ENCODE assay signal across 9 cellular contexts in genomic region chr7:15561840-15562239, GRCh38. TPM values are rescaled to one million over a fixed set of nuclear protein-coding genes. Genes with fewer than 3 reads are reported as not detected.
DNase-seq lines count a peak whose midpoint lies in the region; ATAC-seq and TF ChIP-seq lines count a peak whose summit lies in the region.
"Had no signal": no experiment of that assay in that cellular context is flagged by ENCODE, and none has a peak within 500 bp of the region (broad histone marks: within the 10 kb centered on the region; RNA-seq: fewer than 3 reads in every experiment).

Gene AGMO (minus strand): TSS chr7:15562015.

- H3K27me3 ChIP-seq in colonic mucosa (no peaks in the 10 kb centered on the region), tibial artery (no peaks in the 10 kb centered on the region)

- peak; percentile 88 for ATAC-seq in left lobe of liver

- no peak for TF ChIP-seq CTCF in colonic mucosa (IDR thresholded peaks at IDR 0.05)
- TF ChIP-seq CTCF in tibial artery (IDR thresholded peaks at IDR 0.05), result no peak

- intact Hi-C loops in colonic mucosa (cut with DNase I), result loop anchor here (10.0 kb wide), 1 partner anchor 503 kb away; no protein-coding TSS in a partner anchor
- intact Hi-C loops in tibial artery (cut with DNase I; ENCODE audit: low total_unique reads), result no loop called here

- H3K9ac ChIP-seq in colonic mucosa (ENCODE audit: low read depth in 2 of 2, low read length in 2 of 2), result no peak within 1 kb of the TSS

- H3K4me3 ChIP-seq in colonic mucosa, result no peak within 1 kb of the TSS
- peak within 1 kb of the TSS; percentile 23 to 33 for H3K4me3 ChIP-seq in tibial artery

- H3K27ac ChIP-seq in colonic mucosa (no peak within 1 kb of the TSS), tibial artery (peak within 1 kb of the TSS; percentile 26 to 61)

- H3K9me3 ChIP-seq in colonic mucosa, result no peaks in the 10 kb centered on the region
- H3K9me3 ChIP-seq in tibial artery, result no peaks in the 10 kb centered on the region

- DNase-seq in DMS 273 (lab: John Stamatoyannopoulos, UW; ENCODE audit: unreplicated experiment) (peak; percentile 22), DMS 273 treated with DMSO at 0.1 percent for 48 hours (lab: John Stamatoyannopoulos, UW) (no peak), colonic mucosa (peak; percentile 87), left lobe of liver (ENCODE audit: low spot score) (peak; percentile 94), tibial artery (peak; percentile 55 to 80), NCI-H2029 (lab: John Stamatoyannopoulos, UW) (no peak), T-helper 1 cell (no peak), 8988T (no peak)
- DNase-seq: stimulated activated naive CD4-positive, alpha-beta T cell treated with Interleukin-2 at 50 U/mL for 16 hours had no signal

- H3K36me3 ChIP-seq in colonic mucosa, result no peaks in the 10 kb centered on the region
- H3K36me3 ChIP-seq in tibial artery, result no peaks in the 10 kb centered on the region

- no peaks in the 10 kb centered on the region for H3K4me1 ChIP-seq in colonic mucosa
- peaks cover 0 to 37% (median 3%) of the 10 kb centered on the region in 4 donors for H3K4me1 ChIP-seq in tibial artery

RNA-seq across cellular contexts. Expression of gene AGMO, which starts in this region (rescaled TPM):
- total RNA-seq in colonic mucosa (under 1 TPM; 0.37 to 0.47 TPM), left lobe of liver (33.0 TPM)

Comparison
In these comparisons a context has a peak if more than half of its experiments do, and no peak if none do; other contexts are left out.
1. RNA of gene AGMO (total RNA-seq): 33.0 TPM in left lobe of liver (single experiment); 0.37 to 0.47 TPM in colonic mucosa; every median in the first group is over 10 times any median in the second.
2. DNase-seq: peak in DMS 273 (single experiment), left lobe of liver (single experiment) and tibial artery (2 of 2); none in DMS 273 treated with DMSO at 0.1 percent for 48 hours (single experiment), NCI-H2029 (single experiment), T-helper 1 cell (0 of 5) and 8988T (single experiment).
3. Peak in DNase-seq in colonic mucosa; RNA of the gene not detected or under 1 TPM.